Comparison of ENCODE assay signal across 1 cellular context in the genomic region with DNA sequence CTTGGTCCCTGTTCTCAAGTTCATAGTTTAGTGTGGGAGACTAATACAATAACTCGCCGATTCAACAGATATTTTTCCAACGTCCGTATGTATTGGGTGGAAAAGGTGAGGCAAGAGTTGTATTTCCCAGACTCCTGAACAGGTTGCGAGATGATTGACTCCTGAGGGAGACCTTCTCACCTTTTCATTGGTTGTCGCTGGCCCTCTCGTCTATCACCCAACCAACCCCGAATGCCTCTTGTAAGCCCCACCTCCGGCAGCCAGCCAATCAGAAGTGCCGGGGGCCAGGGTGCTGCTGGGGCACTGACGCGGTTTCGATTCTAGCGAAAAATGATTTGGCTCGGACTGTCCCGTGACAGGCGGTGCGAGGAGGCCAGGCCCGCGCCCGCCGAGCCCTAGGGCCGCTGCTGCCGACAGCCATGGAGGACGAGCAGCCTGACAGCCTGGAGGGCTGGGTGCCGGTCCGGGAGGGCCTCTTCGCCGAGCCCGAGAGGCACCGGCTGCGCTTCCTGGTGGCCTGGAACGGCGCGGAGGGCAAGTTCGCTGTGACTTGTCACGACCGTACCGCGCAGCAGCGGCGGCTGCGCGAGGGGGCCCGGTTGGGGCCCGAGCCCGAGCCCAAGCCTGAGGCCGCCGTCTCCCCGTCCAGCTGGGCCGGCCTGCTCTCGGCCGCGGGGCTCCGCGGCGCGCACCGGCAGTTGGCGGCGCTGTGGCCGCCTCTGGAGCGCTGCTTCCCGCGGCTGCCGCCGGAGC.
TF ChIP-seq lines count a peak whose summit lies in the region.

A gene with protein sequence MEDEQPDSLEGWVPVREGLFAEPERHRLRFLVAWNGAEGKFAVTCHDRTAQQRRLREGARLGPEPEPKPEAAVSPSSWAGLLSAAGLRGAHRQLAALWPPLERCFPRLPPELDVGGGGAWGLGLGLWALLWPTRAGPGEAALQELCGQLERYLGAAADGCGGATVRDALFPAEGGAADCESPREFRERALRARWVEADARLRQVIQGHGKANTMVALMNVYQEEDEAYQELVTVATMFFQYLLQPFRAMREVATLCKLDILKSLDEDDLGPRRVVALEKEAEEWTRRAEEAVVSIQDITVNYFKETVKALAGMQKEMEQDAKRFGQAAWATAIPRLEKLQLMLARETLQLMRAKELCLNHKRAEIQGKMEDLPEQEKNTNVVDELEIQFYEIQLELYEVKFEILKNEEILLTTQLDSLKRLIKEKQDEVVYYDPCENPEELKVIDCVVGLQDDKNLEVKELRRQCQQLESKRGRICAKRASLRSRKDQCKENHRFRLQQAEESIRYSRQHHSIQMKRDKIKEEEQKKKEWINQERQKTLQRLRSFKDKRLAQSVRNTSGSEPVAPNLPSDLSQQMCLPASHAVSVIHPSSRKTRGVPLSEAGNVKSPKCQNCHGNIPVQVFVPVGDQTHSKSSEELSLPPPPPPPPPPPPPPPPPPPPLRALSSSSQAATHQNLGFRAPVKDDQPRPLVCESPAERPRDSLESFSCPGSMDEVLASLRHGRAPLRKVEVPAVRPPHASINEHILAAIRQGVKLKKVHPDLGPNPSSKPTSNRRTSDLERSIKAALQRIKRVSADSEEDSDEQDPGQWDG (plus strand): TSS at position 321 of the 753 bp plus-strand sequence. CDS start 99 bp downstream, at position 420.

TF ChIP-seq in K562, 482 proteins besides CTCF, POLR2A, EP300 and RAD21 (continued from another document and continues in another):
- TF ChIP-seq, protein P1, sequence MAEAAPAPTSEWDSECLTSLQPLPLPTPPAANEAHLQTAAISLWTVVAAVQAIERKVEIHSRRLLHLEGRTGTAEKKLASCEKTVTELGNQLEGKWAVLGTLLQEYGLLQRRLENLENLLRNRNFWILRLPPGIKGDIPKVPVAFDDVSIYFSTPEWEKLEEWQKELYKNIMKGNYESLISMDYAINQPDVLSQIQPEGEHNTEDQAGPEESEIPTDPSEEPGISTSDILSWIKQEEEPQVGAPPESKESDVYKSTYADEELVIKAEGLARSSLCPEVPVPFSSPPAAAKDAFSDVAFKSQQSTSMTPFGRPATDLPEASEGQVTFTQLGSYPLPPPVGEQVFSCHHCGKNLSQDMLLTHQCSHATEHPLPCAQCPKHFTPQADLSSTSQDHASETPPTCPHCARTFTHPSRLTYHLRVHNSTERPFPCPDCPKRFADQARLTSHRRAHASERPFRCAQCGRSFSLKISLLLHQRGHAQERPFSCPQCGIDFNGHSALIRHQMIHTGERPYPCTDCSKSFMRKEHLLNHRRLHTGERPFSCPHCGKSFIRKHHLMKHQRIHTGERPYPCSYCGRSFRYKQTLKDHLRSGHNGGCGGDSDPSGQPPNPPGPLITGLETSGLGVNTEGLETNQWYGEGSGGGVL (CRISPR knock-in tag; IDR thresholded peaks at IDR 0.05) = no peak
- TF ChIP-seq GTF2E2 (tag; IDR thresholded peaks at IDR 0.05) (peak; percentile 73; the same call in 1 of the 2 replicates), ERF (CRISPR knock-in tag; IDR thresholded peaks at IDR 0.05) (0 out of 2 replicates have a peak, but pooled peaks have one; percentile 33), ZNF165 (CRISPR knock-in tag; IDR thresholded peaks at IDR 0.05; ENCODE audit: borderline replicate concordance) (no peak), ZNF586 (CRISPR knock-in tag; conservative IDR thresholded peaks at IDR 0.05) (no peak), DDX20 (tag; IDR thresholded peaks at IDR 0.05; ENCODE audit: low read depth) (no peak), BCOR (IDR thresholded peaks at IDR 0.05) (0 out of 2 replicates have a peak, but pooled peaks have one; percentile 45), THRAP3 (IDR thresholded peaks at IDR 0.05; ENCODE audit: borderline replicate concordance) (no peak), SAFB2 (IDR thresholded peaks at IDR 0.05; ENCODE audit: borderline replicate concordance, low read depth, low read length, severe bottlenecking) (no peak), FIP1L1 (IDR thresholded peaks at IDR 0.05; ENCODE audit: low read depth, low read length, poor library complexity, severe bottlenecking) (peak; percentile 17), CCNT2 (IDR thresholded peaks at IDR 0.05; ENCODE audit: borderline replicate concordance, extremely low read depth, insufficient read length, low read depth, low read length) (peak; percentile 57), NCOA2 (IDR thresholded peaks at IDR 0.05; ENCODE audit: partially characterized antibody in 2 of 2) (no peak), MAFG (tag; conservative IDR thresholded peaks at IDR 0.05) (no peak), ZNF175 (CRISPR knock-in tag; IDR thresholded peaks at IDR 0.05; ENCODE audit: low read depth) (no peak), MED1 (CRISPR knock-in tag; IDR thresholded peaks at IDR 0.05; ENCODE audit: borderline replicate concordance) (no peak), ZSCAN29 (IDR thresholded peaks at IDR 0.05) (no peak), NFYB (IDR thresholded peaks at IDR 0.05; ENCODE audit: extremely low read depth, insufficient read length) (peak; percentile 97), GATA2 (CRISPR knock-in tag; IDR thresholded peaks at IDR 0.05) (no peak), ILK (tag; IDR thresholded peaks at IDR 0.05; ENCODE audit: borderline replicate concordance, low read depth) (no peak), ZBTB8A (IDR thresholded peaks at IDR 0.05; ENCODE audit: partially characterized antibody) (no peak), BRD9 (IDR thresholded peaks at IDR 0.05; ENCODE audit: low read depth, partially characterized antibody) (no peak), KDM4B (IDR thresholded peaks at IDR 0.05; ENCODE audit: borderline replicate concordance in 2 of 2, low read depth in 1 of 2) (no peak), CHD1 (IDR thresholded peaks at IDR 0.05; ENCODE audit: low read length) (peak; percentile 86), CREM (IDR thresholded peaks at IDR 0.05; ENCODE audit: low read depth) (peak; percentile 69), POLR2H (tag; IDR thresholded peaks at IDR 0.05; ENCODE audit: low read depth) (peak; percentile 89), RBFOX2 (IDR thresholded peaks at IDR 0.05; ENCODE audit: low read depth, low read length) (peak; percentile 94), RBBP5 (IDR thresholded peaks at IDR 0.05; ENCODE audit: borderline replicate concordance, insufficient read depth, low read length, poor library complexity, severe bottlenecking) (peak; percentile 82), SRSF3 (IDR thresholded peaks at IDR 0.05; ENCODE audit: insufficient read depth, low read length) (no peak), NFE2 (IDR thresholded peaks at IDR 0.05; ENCODE audit: low read depth) (no peak), ZC3H4 (CRISPR knock-in tag; IDR thresholded peaks at IDR 0.05; ENCODE audit: borderline replicate concordance) (peak; percentile 63; the same call in 1 of the 2 replicates), ETV1 (tag; conservative IDR thresholded peaks at IDR 0.05; ENCODE audit: low read depth) (no peak), ZNF212 (CRISPR knock-in tag; IDR thresholded peaks at IDR 0.05) (no peak), FOSL1 (tag; conservative IDR thresholded peaks at IDR 0.05) (no peak)
- TF ChIP-seq, protein P2, sequence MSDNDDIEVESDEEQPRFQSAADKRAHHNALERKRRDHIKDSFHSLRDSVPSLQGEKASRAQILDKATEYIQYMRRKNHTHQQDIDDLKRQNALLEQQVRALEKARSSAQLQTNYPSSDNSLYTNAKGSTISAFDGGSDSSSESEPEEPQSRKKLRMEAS (CRISPR knock-in tag; IDR thresholded peaks at IDR 0.05) = peak; percentile 68
- TF ChIP-seq, protein P3, sequence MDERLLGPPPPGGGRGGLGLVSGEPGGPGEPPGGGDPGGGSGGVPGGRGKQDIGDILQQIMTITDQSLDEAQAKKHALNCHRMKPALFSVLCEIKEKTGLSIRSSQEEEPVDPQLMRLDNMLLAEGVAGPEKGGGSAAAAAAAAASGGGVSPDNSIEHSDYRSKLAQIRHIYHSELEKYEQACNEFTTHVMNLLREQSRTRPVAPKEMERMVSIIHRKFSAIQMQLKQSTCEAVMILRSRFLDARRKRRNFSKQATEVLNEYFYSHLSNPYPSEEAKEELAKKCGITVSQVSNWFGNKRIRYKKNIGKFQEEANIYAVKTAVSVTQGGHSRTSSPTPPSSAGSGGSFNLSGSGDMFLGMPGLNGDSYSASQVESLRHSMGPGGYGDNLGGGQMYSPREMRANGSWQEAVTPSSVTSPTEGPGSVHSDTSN (CRISPR knock-in tag; IDR thresholded peaks at IDR 0.05; ENCODE audit: low read depth) = peak; percentile 80
- TF ChIP-seq, protein P3 (tag; conservative IDR thresholded peaks at IDR 0.05; ENCODE audit: low read depth) = peak; percentile 97
- TF ChIP-seq, protein P4, sequence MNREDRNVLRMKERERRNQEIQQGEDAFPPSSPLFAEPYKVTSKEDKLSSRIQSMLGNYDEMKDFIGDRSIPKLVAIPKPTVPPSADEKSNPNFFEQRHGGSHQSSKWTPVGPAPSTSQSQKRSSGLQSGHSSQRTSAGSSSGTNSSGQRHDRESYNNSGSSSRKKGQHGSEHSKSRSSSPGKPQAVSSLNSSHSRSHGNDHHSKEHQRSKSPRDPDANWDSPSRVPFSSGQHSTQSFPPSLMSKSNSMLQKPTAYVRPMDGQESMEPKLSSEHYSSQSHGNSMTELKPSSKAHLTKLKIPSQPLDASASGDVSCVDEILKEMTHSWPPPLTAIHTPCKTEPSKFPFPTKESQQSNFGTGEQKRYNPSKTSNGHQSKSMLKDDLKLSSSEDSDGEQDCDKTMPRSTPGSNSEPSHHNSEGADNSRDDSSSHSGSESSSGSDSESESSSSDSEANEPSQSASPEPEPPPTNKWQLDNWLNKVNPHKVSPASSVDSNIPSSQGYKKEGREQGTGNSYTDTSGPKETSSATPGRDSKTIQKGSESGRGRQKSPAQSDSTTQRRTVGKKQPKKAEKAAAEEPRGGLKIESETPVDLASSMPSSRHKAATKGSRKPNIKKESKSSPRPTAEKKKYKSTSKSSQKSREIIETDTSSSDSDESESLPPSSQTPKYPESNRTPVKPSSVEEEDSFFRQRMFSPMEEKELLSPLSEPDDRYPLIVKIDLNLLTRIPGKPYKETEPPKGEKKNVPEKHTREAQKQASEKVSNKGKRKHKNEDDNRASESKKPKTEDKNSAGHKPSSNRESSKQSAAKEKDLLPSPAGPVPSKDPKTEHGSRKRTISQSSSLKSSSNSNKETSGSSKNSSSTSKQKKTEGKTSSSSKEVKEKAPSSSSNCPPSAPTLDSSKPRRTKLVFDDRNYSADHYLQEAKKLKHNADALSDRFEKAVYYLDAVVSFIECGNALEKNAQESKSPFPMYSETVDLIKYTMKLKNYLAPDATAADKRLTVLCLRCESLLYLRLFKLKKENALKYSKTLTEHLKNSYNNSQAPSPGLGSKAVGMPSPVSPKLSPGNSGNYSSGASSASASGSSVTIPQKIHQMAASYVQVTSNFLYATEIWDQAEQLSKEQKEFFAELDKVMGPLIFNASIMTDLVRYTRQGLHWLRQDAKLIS (CRISPR knock-in tag; IDR thresholded peaks at IDR 0.05) = no peak
- TF ChIP-seq, protein P5, sequence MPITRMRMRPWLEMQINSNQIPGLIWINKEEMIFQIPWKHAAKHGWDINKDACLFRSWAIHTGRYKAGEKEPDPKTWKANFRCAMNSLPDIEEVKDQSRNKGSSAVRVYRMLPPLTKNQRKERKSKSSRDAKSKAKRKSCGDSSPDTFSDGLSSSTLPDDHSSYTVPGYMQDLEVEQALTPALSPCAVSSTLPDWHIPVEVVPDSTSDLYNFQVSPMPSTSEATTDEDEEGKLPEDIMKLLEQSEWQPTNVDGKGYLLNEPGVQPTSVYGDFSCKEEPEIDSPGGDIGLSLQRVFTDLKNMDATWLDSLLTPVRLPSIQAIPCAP (CRISPR knock-in tag; IDR thresholded peaks at IDR 0.05; ENCODE audit: borderline replicate concordance) = no peak
- TF ChIP-seq, protein P6, sequence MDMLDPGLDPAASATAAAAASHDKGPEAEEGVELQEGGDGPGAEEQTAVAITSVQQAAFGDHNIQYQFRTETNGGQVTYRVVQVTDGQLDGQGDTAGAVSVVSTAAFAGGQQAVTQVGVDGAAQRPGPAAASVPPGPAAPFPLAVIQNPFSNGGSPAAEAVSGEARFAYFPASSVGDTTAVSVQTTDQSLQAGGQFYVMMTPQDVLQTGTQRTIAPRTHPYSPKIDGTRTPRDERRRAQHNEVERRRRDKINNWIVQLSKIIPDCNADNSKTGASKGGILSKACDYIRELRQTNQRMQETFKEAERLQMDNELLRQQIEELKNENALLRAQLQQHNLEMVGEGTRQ (CRISPR knock-in tag; IDR thresholded peaks at IDR 0.05) = peak; percentile 58
- TF ChIP-seq, protein P7, sequence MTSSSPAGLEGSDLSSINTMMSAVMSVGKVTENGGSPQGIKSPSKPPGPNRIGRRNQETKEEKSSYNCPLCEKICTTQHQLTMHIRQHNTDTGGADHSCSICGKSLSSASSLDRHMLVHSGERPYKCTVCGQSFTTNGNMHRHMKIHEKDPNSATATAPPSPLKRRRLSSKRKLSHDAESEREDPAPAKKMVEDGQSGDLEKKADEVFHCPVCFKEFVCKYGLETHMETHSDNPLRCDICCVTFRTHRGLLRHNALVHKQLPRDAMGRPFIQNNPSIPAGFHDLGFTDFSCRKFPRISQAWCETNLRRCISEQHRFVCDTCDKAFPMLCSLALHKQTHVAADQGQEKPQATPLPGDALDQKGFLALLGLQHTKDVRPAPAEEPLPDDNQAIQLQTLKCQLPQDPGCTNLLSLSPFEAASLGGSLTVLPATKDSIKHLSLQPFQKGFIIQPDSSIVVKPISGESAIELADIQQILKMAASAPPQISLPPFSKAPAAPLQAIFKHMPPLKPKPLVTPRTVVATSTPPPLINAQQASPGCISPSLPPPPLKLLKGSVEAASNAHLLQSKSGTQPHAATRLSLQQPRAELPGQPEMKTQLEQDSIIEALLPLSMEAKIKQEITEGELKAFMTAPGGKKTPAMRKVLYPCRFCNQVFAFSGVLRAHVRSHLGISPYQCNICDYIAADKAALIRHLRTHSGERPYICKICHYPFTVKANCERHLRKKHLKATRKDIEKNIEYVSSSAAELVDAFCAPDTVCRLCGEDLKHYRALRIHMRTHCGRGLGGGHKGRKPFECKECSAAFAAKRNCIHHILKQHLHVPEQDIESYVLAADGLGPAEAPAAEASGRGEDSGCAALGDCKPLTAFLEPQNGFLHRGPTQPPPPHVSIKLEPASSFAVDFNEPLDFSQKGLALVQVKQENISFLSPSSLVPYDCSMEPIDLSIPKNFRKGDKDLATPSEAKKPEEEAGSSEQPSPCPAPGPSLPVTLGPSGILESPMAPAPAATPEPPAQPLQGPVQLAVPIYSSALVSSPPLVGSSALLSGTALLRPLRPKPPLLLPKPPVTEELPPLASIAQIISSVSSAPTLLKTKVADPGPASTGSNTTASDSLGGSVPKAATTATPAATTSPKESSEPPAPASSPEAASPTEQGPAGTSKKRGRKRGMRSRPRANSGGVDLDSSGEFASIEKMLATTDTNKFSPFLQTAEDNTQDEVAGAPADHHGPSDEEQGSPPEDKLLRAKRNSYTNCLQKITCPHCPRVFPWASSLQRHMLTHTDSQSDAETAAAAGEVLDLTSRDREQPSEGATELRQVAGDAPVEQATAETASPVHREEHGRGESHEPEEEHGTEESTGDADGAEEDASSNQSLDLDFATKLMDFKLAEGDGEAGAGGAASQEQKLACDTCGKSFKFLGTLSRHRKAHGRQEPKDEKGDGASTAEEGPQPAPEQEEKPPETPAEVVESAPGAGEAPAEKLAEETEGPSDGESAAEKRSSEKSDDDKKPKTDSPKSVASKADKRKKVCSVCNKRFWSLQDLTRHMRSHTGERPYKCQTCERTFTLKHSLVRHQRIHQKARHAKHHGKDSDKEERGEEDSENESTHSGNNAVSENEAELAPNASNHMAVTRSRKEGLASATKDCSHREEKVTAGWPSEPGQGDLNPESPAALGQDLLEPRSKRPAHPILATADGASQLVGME (CRISPR knock-in tag; IDR thresholded peaks at IDR 0.05) = no peak
